In genomic region chr10:29881811-29882210, GRCh38 we compare ENCODE assay signal across 25 cellular contexts.
"Had no signal": no experiment of that assay in that cellular context is flagged by ENCODE, and none has a peak within 500 bp of the region (broad histone marks: within the 10 kb centered on the region; RNA-seq: fewer than 3 reads in every experiment).

No MANE protein-coding gene starts in this region.

- ATAC-seq: activated CD8-positive, alpha-beta memory T cell treated with anti-CD3 and anti-CD28 coated beads, Interleukin-2, amount 10 ng/mL, durations not matched to agents 7 days and 5 days; activated T-helper 17 cell treated with anti-CD3 and anti-CD28 coated beads, Interleukin-2, amount 50 U/mL, for 72 hours; body of pancreas; natural killer cell treated with Interleukin-12 subunit alpha and Interleukin-12 subunit beta and Interleukin-15 and Interleukin-18, amount 100 ng/mL, for 72 hours; stimulated activated naive CD8-positive, alpha-beta T cell treated with anti-CD3 and anti-CD28 coated beads, Interleukin-15, amount 100 ng/mL, for 72 hours; T-cell had no signal

- H3K9me3 ChIP-seq: body of pancreas, suprapubic skin had no signal

- H3K27me3 ChIP-seq: body of pancreas, suprapubic skin had no signal

- FAIRE-seq: colon, kidney had no signal

- DNase-seq: activated B cell treated with CpG ODN at 0.5 μM for 24 hours; activated CD4-positive, alpha-beta memory T cell treated with anti-CD3 and anti-CD28 coated beads, Interleukin-2, amount 10 ng/mL, durations not matched to agents 7 days and 5 days; activated CD4-positive, alpha-beta T cell treated with anti-CD3 and anti-CD28 coated beads for 48 hours; activated CD8-positive, alpha-beta memory T cell treated with anti-CD3 and anti-CD28 coated beads, Interleukin-2, amount 10 ng/mL, durations not matched to agents 7 days and 5 days; activated naive CD4-positive, alpha-beta T cell; activated naive CD8-positive, alpha-beta T cell treated with anti-CD3 and anti-CD28 coated beads for 36 hours; amniotic stem cell; body of pancreas; central memory CD4-positive, alpha-beta T cell; endodermal cell; foreskin melanocyte; kidney; nucleus accumbens; stimulated activated CD4-positive, alpha-beta T cell treated with anti-CD3 and anti-CD28 coated beads, Interleukin-15, amount 100 ng/mL, for 24 hours; stimulated activated CD4-positive, alpha-beta T cell treated with anti-CD3 and anti-CD28 coated beads, Interleukin-4, amount 100 ng/mL, for 1 hour; stimulated activated naive CD8-positive, alpha-beta T cell treated with anti-CD3 and anti-CD28 coated beads, Interleukin-15, amount 100 ng/mL, for 72 hours; T-cell; T-helper 9 cell had no signal

- H3K27ac ChIP-seq: body of pancreas, epithelial cell of prostate, SK-N-MC had no signal

- H3K36me3 ChIP-seq: suprapubic skin had no signal

- H3K4me3 ChIP-seq: body of pancreas, SK-N-MC, skin epidermis, suprapubic skin had no signal
